Comparison of ENCODE assay signal across 8 cellular contexts in the genomic region with DNA sequence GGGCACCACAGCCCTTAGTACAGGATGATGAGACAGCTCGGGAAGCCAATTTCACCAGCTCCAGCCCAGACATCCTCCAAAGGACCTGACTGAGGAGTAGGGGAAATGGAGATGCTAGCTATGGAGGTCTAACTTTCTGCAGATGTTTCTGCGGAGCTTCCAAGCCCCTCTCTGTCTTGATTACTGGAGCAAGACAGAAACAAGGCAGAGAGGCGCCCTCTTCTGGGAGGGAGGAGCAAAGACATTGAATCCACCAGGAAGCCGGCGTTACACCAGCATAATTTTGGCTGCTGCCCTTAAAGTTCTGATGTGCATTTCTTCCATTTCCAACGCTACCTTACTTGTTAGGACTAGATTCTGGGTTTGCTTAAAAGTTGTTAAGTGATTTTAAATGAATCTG.
DNase-seq lines count a peak whose midpoint lies in the region; ATAC-seq and TF ChIP-seq lines count a peak whose summit lies in the region.

No MANE protein-coding gene starts in this region.

- peaks cover 43 to 54% (median 51%) of the 10 kb centered on the region in 3 donors for H3K27me3 ChIP-seq in gastrocnemius medialis

- DNase-seq in D341Med (ENCODE audit: low spot score) (peak; percentile 64), HFF-Myc (ENCODE audit: extremely low read depth, low read depth) (no peak), SHP77 (lab: John Stamatoyannopoulos, UW) (peak; percentile 70 to 75), iPS-NIHi7 (ENCODE audit: extremely low spot score) (peak; percentile 74), GM19238 (ENCODE audit: insufficient read length, low spot score) (no peak), gastrocnemius medialis (no peak)

- no peak for TF ChIP-seq POLR2A in gastrocnemius medialis (IDR thresholded peaks at IDR 0.05)

- peak; percentile 66 for TF ChIP-seq CTCF in HFF-Myc (IDR thresholded peaks at IDR 0.05; ENCODE audit: low read depth, low read length, missing control alignments)
- TF ChIP-seq CTCF in gastrocnemius medialis (IDR thresholded peaks at IDR 0.05 in 4 of 5, conservative IDR thresholded peaks at IDR 0.05 in 1 of 5), result peak in 2 of 5 experiments; percentile 12 to 34

- no peak overlapping the region for H3K27ac ChIP-seq in gastrocnemius medialis

- peaks cover 27 to 39% of the 10 kb centered on the region in 2 donors for H3K4me1 ChIP-seq in gastrocnemius medialis

- no peaks in the 10 kb centered on the region for H3K9me3 ChIP-seq in gastrocnemius medialis

- H3K4me3 ChIP-seq in HFF-Myc (replicated peaks; ENCODE audit: low read depth, low read length) (no peak overlapping the region), gastrocnemius medialis (no peak overlapping the region)

- no peaks in the 10 kb centered on the region for H3K36me3 ChIP-seq in gastrocnemius medialis

- in situ Hi-C loops in gastrocnemius medialis (cut with MboI; ENCODE audit: low sequenced_read_pairs in 4 of 4), result loop anchor here in 1 of 4 donors (10.0 kb wide), 1 partner anchor 142 kb away; no protein-coding TSS in a partner anchor

- no peak for ATAC-seq in HG02798 (IDR thresholded peaks at IDR 0.05; ENCODE audit: poor library complexity, unreplicated experiment)
- ATAC-seq in HG03354 (IDR thresholded peaks at IDR 0.05; ENCODE audit: poor library complexity, severe bottlenecking, unreplicated experiment), result no peak
- ATAC-seq in gastrocnemius medialis, result no peak

- intact Hi-C loops in gastrocnemius medialis (cut with DNase I; ENCODE audit: low total_unique reads), result loop anchor here (5.0 to 10.0 kb wide), 4 partner anchors 81 to 262 kb away; partner anchors contain the start of gene HSD17B12

Comparison
In these comparisons a context has a peak if more than half of its experiments do, and no peak if none do; other contexts are left out.
1. DNase-seq: peak in D341Med (single experiment), SHP77 (2 of 2) and iPS-NIHi7 (single experiment); none in HFF-Myc (single experiment), GM19238 (single experiment) and gastrocnemius medialis (0 of 2).